In the genomic region with DNA sequence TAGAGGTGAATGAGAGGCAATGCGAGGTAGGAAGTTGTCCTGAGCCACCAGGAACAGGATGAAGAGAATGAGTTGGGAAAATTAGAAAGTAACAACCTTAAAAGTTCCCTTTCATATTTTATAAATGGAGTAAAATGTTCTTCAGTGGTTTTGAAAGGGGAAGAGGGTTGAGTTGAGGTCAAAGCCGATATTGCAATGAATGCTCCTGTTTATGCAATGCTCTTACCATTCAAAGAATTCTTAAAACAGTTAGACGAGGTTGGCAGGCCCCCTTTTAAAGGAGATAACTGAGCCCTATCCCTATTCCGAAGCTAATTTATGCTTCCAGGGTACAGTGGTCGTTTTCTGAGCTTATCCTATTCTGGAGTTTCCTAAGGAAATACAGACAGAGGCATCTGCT, we compare ENCODE assay signal across 16 cellular contexts.
A peak's percentile ranks its signal among the peaks of the same experiment; 100 is the strongest.
DNase-seq lines count a peak whose midpoint lies in the region; ATAC-seq and TF ChIP-seq lines count a peak whose summit lies in the region.
"Had no signal": no experiment of that assay in that cellular context is flagged by ENCODE, and none has a peak within 500 bp of the region (broad histone marks: within the 10 kb centered on the region; RNA-seq: fewer than 3 reads in every experiment).

No MANE protein-coding gene starts in this region.

- H3K27ac ChIP-seq in CD8-positive, alpha-beta memory T cell (ENCODE audit: low read depth, low read length) = no peak overlapping the region
- H3K27ac ChIP-seq: 22Rv1 had no signal

- BruUV-seq in Calu3 (replicated peaks; lab: Mats Ljungman, UMichigan) = no TSS peak

- peak; percentile 2 for DNase-seq in NOMO-1 treated with DMSO at 0.1 percent for 48 hours (lab: John Stamatoyannopoulos, UW; ENCODE audit: unreplicated experiment)
- DNase-seq in NOMO-1 treated with dmso at 0.1 percent for 144 hours (lab: John Stamatoyannopoulos, UW; ENCODE audit: unreplicated experiment) = no peak
- DNase-seq in SKM-1 (lab: John Stamatoyannopoulos, UW; ENCODE audit: unreplicated experiment) = peak; percentile 60
- DNase-seq in fibroblast of pulmonary artery (ENCODE audit: low read depth) = peak; percentile 47
- DNase-seq in CD8-positive, alpha-beta memory T cell = no peak
- no peak for DNase-seq in Calu3
- DNase-seq in dermis blood vessel endothelial cell = no peak
- DNase-seq: CD4-positive, CD25-positive, alpha-beta regulatory T cell; MM.1S; NCI-H1417 treated with DMSO at 0.1 percent for 48 hours; NCI-H187 treated with DMSO at 0.1 percent for 48 hours; NCI-H2227 treated with DMSO at 0.1 percent for 48 hours; NCI-H524 had no signal

- H3K27ac Mint-ChIP-seq in CD8-positive, alpha-beta memory T cell = no peak overlapping the region
- no peak overlapping the region for H3K27ac Mint-ChIP-seq in Calu3 (ENCODE audit: unreplicated experiment)
- H3K27ac Mint-ChIP-seq: CD4-positive, CD25-positive, alpha-beta regulatory T cell had no signal

- no peaks in the 10 kb centered on the region for H3K4me1 Mint-ChIP-seq in CD8-positive, alpha-beta memory T cell
- H3K4me1 Mint-ChIP-seq in Calu3 (ENCODE audit: low read depth, unreplicated experiment) = no peaks in the 10 kb centered on the region
- H3K4me1 Mint-ChIP-seq: CD4-positive, CD25-positive, alpha-beta regulatory T cell had no signal

- CTCF ChIA-PET in CD8-positive, alpha-beta memory T cell (lab: Charles Lee) = no interaction called here
- CTCF ChIA-PET in Calu3 (lab: Charles Lee) = no interaction called here

- intact Hi-C loops in Calu3 (cut with micrococcal nuclease; ENCODE audit: unreplicated experiment) = no loop called here

- no peaks in the 10 kb centered on the region for H3K27me3 Mint-ChIP-seq in CD8-positive, alpha-beta memory T cell
- H3K27me3 Mint-ChIP-seq in Calu3 (ENCODE audit: unreplicated experiment) = no peaks in the 10 kb centered on the region
- H3K27me3 Mint-ChIP-seq: CD4-positive, CD25-positive, alpha-beta regulatory T cell had no signal

- H3K4me3 ChIP-seq in fibroblast of pulmonary artery (replicated peaks; ENCODE audit: low read depth, low read length) = no peak overlapping the region
- H3K4me3 ChIP-seq in CD8-positive, alpha-beta memory T cell (ENCODE audit: low read length) = no peak overlapping the region

- ATAC-seq in HG03108 (IDR thresholded peaks at IDR 0.05; ENCODE audit: unreplicated experiment) = no peak
- ATAC-seq: Panc1 had no signal

- POLR2A ChIA-PET in CD8-positive, alpha-beta memory T cell (lab: Charles Lee) = no interaction called here

- H3K9me3 Mint-ChIP-seq in CD8-positive, alpha-beta memory T cell = peaks cover 2 to 35% (median 6%) of the 10 kb centered on the region in 5 donors
- no peaks in the 10 kb centered on the region for H3K9me3 Mint-ChIP-seq in Calu3 (ENCODE audit: low read depth, unreplicated experiment)

- TF ChIP-seq CTCF in fibroblast of pulmonary artery (IDR thresholded peaks at IDR 0.05; ENCODE audit: low read length, missing control alignments) (no peak), Calu3 (IDR thresholded peaks at IDR 0.05; ENCODE audit: unreplicated experiment) (no peak)

- H3K36me3 Mint-ChIP-seq in CD8-positive, alpha-beta memory T cell = no peaks in the 10 kb centered on the region
- H3K36me3 Mint-ChIP-seq in Calu3 (ENCODE audit: insufficient read depth, unreplicated experiment) = no peaks in the 10 kb centered on the region
- H3K36me3 Mint-ChIP-seq: CD4-positive, CD25-positive, alpha-beta regulatory T cell had no signal

- no peaks in the 10 kb centered on the region for H3K27me3 ChIP-seq in CD8-positive, alpha-beta memory T cell (ENCODE audit: insufficient read depth, low read length, poor library complexity, severe bottlenecking)

- H3K4me1 ChIP-seq in CD8-positive, alpha-beta memory T cell (ENCODE audit: insufficient read depth, low read length) = no peaks in the 10 kb centered on the region

- H3K4me3 Mint-ChIP-seq in CD8-positive, alpha-beta memory T cell = no peak overlapping the region
- H3K4me3 Mint-ChIP-seq in Calu3 (ENCODE audit: low read depth, unreplicated experiment) = no peak overlapping the region
- H3K4me3 Mint-ChIP-seq: CD4-positive, CD25-positive, alpha-beta regulatory T cell had no signal

- no peaks in the 10 kb centered on the region for H3K9me3 ChIP-seq in CD8-positive, alpha-beta memory T cell (ENCODE audit: low read length)

- H3K36me3 ChIP-seq in CD8-positive, alpha-beta memory T cell (ENCODE audit: insufficient read depth, low read length) = no peaks in the 10 kb centered on the region

Comparison
In these comparisons a context has a peak if more than half of its experiments do, and no peak if none do; other contexts are left out.
1. DNase-seq: peak in NOMO-1 treated with DMSO at 0.1 percent for 48 hours (single experiment), SKM-1 (single experiment) and fibroblast of pulmonary artery (single experiment); none in NOMO-1 treated with dmso at 0.1 percent for 144 hours (single experiment), CD8-positive, alpha-beta memory T cell (0 of 5), Calu3 (single experiment) and dermis blood vessel endothelial cell (single experiment).